In genomic region chr3:81302045-81302444, GRCh38 we compare ENCODE assay signal across 8 cellular contexts.
DNase-seq lines count a peak whose midpoint lies in the region; ATAC-seq, FAIRE-seq and TF ChIP-seq lines count a peak whose summit lies in the region.

No MANE protein-coding gene starts in this region.

- WGBS in aorta, 2 donors = 14 to 16% methylated on average over 1 of the region's 1 CpG

- FAIRE-seq in bronchial epithelial cell (lab: Jason Lieb, UNC) = no peak

- peak; percentile 62 for TF ChIP-seq CTCF in bronchial epithelial cell (IDR thresholded peaks at IDR 0.05; ENCODE audit: insufficient read depth, low read length, severe bottlenecking)

- DNase-seq in EH (ENCODE audit: low read depth) = peak; percentile 54
- peak; percentile 16 for DNase-seq in NCI-H748 treated with DMSO at 0.1 percent for 48 hours (lab: John Stamatoyannopoulos, UW)
- peak; percentile 39 for DNase-seq in bronchial epithelial cell (ENCODE audit: low read depth)
- peak; percentile 62 for DNase-seq in kidney tubule cell (ENCODE audit: low spot score)
- no peak for DNase-seq in aorta
- no peak for DNase-seq in mesenteric fat pad (ENCODE audit: low spot score)

- peak; percentile 86 for ATAC-seq in GM18909 (IDR thresholded peaks at IDR 0.05; ENCODE audit: poor library complexity, unreplicated experiment)
- ATAC-seq in HG03103 (IDR thresholded peaks at IDR 0.05; ENCODE audit: low read depth, unreplicated experiment) = peak; percentile 78
- ATAC-seq in aorta (ENCODE audit: low FRiP score) = peak; percentile 70

- intact Hi-C loops in aorta (cut with DNase I) = loop anchor here (5.0 to 10.0 kb wide), 2 partner anchors 830 to 833 kb away; no protein-coding TSS in a partner anchor

- H3K9me3 ChIP-seq in aorta (ENCODE audit: control insufficient read depth, low read length) = no peaks in the 10 kb centered on the region

- H3K36me3 ChIP-seq in bronchial epithelial cell (ENCODE audit: control insufficient read depth, insufficient read depth, low read length) (no peaks in the 10 kb centered on the region), aorta (ENCODE audit: control insufficient read depth in 1 of 2, insufficient read depth in 2 of 2, low read length in 1 of 2) (no peaks in the 10 kb centered on the region)

- no peak overlapping the region for H3K4me3 ChIP-seq in bronchial epithelial cell (ENCODE audit: low read depth, low read length)
- no peak overlapping the region for H3K4me3 ChIP-seq in aorta (ENCODE audit: low read length in 2 of 2)

- no peak overlapping the region for H3K27ac ChIP-seq in aorta (ENCODE audit: low read depth in 1 of 2, low read length in 2 of 2)

- no peaks in the 10 kb centered on the region for H3K4me1 ChIP-seq in aorta (ENCODE audit: control insufficient read depth in 1 of 2, insufficient read depth in 2 of 2, low read length in 2 of 2)

- H3K27me3 ChIP-seq in bronchial epithelial cell (ENCODE audit: control insufficient read depth, insufficient read depth, low read length) (no peaks in the 10 kb centered on the region), aorta (ENCODE audit: control insufficient read depth in 1 of 2, insufficient read depth in 2 of 2, low read length in 1 of 2) (no peaks in the 10 kb centered on the region)

Comparison
In these comparisons a context has a peak if more than half of its experiments do, and no peak if none do; other contexts are left out.
1. DNase-seq: peak in EH (single experiment), NCI-H748 treated with DMSO at 0.1 percent for 48 hours (single experiment), bronchial epithelial cell (single experiment) and kidney tubule cell (single experiment); none in aorta (0 of 2) and mesenteric fat pad (single experiment).
2. Peak in every context shown above with its lines, with median percentiles within 50 percentile points of each other: ATAC-seq.